1 cellular context compared by ENCODE assay signal in the genomic region with DNA sequence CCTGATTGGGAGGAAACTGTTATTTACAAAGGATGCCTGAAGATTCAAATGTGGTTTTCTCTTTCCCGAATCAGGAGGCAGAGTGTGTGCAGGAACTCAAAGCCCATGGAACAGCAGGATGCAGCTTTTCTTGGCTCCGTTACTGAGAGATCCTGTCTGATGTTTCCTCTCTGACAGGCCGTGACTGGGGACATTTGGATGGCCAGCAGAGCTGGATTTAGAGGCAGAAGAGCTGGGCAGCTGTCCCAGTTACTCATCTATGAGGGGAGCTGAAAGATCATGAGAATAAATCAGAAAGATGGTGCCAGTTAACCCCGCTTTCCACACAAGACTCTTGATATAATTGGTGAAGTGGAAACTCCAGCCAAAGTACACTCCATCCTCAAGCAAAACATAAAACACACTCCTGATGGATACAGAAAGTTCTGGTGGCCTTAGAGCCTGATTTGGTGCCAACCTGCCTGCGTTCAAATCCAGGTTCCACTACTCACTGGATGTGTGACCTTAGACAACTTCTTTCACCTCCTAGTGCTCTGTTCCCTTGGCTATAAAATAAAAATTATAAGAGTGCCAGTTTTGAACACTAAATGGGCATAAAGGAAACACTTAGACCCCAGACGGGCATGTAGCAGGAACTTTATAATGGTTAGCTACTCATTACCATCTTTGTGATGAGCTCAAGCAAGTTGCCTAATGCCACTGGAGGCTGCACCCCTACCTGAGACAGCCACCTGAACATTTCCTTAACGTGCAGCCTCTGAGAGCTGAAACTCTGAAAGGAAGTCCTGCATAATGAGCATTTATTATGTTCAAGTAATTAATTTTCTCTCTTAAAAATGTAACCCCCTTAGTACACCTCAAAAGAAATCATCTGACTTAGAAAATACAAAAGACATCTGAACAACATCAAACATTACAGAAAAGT.
TF ChIP-seq lines count a peak whose summit lies in the region.

No MANE protein-coding gene starts in this region.

TF ChIP-seq in GM23338, 12 proteins besides CTCF, POLR2A, EP300 and RAD21 (continued from another document):
- TF ChIP-seq ZNF462 (CRISPR knock-in tag; IDR thresholded peaks at IDR 0.05) (no peak), JUNB (IDR thresholded peaks at IDR 0.05; ENCODE audit: unreplicated experiment) (no peak), STAT1 (IDR thresholded peaks at IDR 0.05; ENCODE audit: unreplicated experiment) (no peak), CREB1 (CRISPR knock-in tag; IDR thresholded peaks at IDR 0.05; ENCODE audit: low read depth) (no peak), ETS1 (IDR thresholded peaks at IDR 0.05) (no peak), ZNF114 (CRISPR knock-in tag; IDR thresholded peaks at IDR 0.05) (no peak), EZH2 (IDR thresholded peaks at IDR 0.05; ENCODE audit: low read depth, unreplicated experiment) (no peak), EZH2phosphoT487 (IDR thresholded peaks at IDR 0.05; ENCODE audit: unreplicated experiment) (no peak), ZNF331 (CRISPR knock-in tag; IDR thresholded peaks at IDR 0.05; ENCODE audit: low read depth) (no peak)
